ENCODE assay signal across 1 cellular context in the genomic region with DNA sequence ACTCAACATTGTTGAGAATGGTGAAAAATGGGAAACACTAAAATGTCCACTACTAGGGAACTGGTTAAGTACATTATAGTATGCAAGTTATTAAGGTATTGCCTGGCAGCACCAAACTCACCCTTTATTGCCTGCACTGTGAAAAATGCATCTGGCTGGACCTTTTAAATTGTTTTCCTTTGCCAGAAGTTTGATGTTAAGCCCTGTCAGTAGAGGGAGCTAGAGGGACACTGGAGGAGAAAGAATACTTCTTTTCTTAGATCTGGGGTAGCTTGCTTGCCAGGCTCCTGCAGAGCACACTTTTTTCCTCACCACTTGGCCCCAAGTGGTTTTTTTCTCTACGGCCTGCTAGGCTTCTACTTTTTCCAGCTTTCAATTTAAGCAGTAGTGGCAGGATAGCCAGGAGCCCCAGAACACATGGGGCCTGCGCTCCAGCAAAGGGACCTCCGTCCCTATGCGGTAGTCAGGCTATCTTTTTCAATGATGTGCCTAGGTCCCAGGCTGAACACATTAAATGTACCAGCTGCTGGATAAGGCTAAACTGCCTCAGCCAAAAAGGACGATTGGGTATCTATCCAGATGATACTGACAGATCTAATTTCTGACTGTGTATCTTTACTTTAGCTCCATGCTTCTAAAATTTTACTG.
A peak's percentile ranks its signal among the peaks of the same experiment; 100 is the strongest.
TF ChIP-seq lines count a peak whose summit lies in the region.

No MANE protein-coding gene starts in this region.

TF ChIP-seq in HepG2, 621 proteins besides CTCF, POLR2A, EP300 and RAD21 (continues in another document):
- TF ChIP-seq PITX1 (CRISPR knock-in tag; IDR thresholded peaks at IDR 0.05) = 0 out of 2 replicates have a peak, but pooled peaks have one; percentile 23
- TF ChIP-seq ZNF589 (CRISPR knock-in tag; conservative IDR thresholded peaks at IDR 0.05) = no peak
- TF ChIP-seq, protein P1, sequence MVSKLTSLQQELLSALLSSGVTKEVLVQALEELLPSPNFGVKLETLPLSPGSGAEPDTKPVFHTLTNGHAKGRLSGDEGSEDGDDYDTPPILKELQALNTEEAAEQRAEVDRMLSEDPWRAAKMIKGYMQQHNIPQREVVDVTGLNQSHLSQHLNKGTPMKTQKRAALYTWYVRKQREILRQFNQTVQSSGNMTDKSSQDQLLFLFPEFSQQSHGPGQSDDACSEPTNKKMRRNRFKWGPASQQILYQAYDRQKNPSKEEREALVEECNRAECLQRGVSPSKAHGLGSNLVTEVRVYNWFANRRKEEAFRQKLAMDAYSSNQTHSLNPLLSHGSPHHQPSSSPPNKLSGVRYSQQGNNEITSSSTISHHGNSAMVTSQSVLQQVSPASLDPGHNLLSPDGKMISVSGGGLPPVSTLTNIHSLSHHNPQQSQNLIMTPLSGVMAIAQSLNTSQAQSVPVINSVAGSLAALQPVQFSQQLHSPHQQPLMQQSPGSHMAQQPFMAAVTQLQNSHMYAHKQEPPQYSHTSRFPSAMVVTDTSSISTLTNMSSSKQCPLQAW (CRISPR knock-in tag; IDR thresholded peaks at IDR 0.05) = no peak
- no peak for TF ChIP-seq FOXC1 (CRISPR knock-in tag; IDR thresholded peaks at IDR 0.05; ENCODE audit: borderline replicate concordance)
- TF ChIP-seq ZNF614 (CRISPR knock-in tag; IDR thresholded peaks at IDR 0.05; ENCODE audit: borderline replicate concordance) = 0 out of 2 replicates have a peak, but pooled peaks have one; percentile 20
- TF ChIP-seq SMC3 (IDR thresholded peaks at IDR 0.05; ENCODE audit: low read length) = peak; percentile 64; the same call in 1 of the 2 replicates
- TF ChIP-seq, protein P2, sequence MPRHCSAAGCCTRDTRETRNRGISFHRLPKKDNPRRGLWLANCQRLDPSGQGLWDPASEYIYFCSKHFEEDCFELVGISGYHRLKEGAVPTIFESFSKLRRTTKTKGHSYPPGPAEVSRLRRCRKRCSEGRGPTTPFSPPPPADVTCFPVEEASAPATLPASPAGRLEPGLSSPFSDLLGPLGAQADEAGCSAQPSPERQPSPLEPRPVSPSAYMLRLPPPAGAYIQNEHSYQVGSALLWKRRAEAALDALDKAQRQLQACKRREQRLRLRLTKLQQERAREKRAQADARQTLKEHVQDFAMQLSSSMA (CRISPR knock-in tag; IDR thresholded peaks at IDR 0.05) = no peak
- no peak for TF ChIP-seq NR3C1 (CRISPR knock-in tag; IDR thresholded peaks at IDR 0.05)
- TF ChIP-seq KDM5A (IDR thresholded peaks at IDR 0.05; ENCODE audit: borderline replicate concordance, low read length) = no peak
- no peak for TF ChIP-seq HNRNPLL (IDR thresholded peaks at IDR 0.05; ENCODE audit: low read depth, low read length, poor library complexity, severe bottlenecking)
- TF ChIP-seq ZNF552 (CRISPR knock-in tag; IDR thresholded peaks at IDR 0.05; ENCODE audit: borderline replicate concordance) = no peak
- TF ChIP-seq, protein P3, sequence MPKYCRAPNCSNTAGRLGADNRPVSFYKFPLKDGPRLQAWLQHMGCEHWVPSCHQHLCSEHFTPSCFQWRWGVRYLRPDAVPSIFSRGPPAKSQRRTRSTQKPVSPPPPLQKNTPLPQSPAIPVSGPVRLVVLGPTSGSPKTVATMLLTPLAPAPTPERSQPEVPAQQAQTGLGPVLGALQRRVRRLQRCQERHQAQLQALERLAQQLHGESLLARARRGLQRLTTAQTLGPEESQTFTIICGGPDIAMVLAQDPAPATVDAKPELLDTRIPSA (CRISPR knock-in tag; IDR thresholded peaks at IDR 0.05; ENCODE audit: borderline replicate concordance) = no peak
- no peak for TF ChIP-seq ZNF3 (CRISPR knock-in tag; IDR thresholded peaks at IDR 0.05)
- TF ChIP-seq, protein P4, sequence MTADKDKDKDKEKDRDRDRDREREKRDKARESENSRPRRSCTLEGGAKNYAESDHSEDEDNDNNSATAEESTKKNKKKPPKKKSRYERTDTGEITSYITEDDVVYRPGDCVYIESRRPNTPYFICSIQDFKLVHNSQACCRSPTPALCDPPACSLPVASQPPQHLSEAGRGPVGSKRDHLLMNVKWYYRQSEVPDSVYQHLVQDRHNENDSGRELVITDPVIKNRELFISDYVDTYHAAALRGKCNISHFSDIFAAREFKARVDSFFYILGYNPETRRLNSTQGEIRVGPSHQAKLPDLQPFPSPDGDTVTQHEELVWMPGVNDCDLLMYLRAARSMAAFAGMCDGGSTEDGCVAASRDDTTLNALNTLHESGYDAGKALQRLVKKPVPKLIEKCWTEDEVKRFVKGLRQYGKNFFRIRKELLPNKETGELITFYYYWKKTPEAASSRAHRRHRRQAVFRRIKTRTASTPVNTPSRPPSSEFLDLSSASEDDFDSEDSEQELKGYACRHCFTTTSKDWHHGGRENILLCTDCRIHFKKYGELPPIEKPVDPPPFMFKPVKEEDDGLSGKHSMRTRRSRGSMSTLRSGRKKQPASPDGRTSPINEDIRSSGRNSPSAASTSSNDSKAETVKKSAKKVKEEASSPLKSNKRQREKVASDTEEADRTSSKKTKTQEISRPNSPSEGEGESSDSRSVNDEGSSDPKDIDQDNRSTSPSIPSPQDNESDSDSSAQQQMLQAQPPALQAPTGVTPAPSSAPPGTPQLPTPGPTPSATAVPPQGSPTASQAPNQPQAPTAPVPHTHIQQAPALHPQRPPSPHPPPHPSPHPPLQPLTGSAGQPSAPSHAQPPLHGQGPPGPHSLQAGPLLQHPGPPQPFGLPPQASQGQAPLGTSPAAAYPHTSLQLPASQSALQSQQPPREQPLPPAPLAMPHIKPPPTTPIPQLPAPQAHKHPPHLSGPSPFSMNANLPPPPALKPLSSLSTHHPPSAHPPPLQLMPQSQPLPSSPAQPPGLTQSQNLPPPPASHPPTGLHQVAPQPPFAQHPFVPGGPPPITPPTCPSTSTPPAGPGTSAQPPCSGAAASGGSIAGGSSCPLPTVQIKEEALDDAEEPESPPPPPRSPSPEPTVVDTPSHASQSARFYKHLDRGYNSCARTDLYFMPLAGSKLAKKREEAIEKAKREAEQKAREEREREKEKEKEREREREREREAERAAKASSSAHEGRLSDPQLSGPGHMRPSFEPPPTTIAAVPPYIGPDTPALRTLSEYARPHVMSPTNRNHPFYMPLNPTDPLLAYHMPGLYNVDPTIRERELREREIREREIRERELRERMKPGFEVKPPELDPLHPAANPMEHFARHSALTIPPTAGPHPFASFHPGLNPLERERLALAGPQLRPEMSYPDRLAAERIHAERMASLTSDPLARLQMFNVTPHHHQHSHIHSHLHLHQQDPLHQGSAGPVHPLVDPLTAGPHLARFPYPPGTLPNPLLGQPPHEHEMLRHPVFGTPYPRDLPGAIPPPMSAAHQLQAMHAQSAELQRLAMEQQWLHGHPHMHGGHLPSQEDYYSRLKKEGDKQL (CRISPR knock-in tag; IDR thresholded peaks at IDR 0.05; ENCODE audit: low read depth) = no peak
- TF ChIP-seq RARA (CRISPR knock-in tag; IDR thresholded peaks at IDR 0.05) = no peak
- no peak for TF ChIP-seq NCOA2 (CRISPR knock-in tag; IDR thresholded peaks at IDR 0.05)
- TF ChIP-seq NR2F2 (IDR thresholded peaks at IDR 0.05; ENCODE audit: borderline replicate concordance, low read depth) = no peak
- no peak for TF ChIP-seq RFX3 (CRISPR knock-in tag; IDR thresholded peaks at IDR 0.05)
- TF ChIP-seq CREM (IDR thresholded peaks at IDR 0.05) = no peak
- TF ChIP-seq CREM (CRISPR knock-in tag; IDR thresholded peaks at IDR 0.05) = no peak
- TF ChIP-seq, protein P5, sequence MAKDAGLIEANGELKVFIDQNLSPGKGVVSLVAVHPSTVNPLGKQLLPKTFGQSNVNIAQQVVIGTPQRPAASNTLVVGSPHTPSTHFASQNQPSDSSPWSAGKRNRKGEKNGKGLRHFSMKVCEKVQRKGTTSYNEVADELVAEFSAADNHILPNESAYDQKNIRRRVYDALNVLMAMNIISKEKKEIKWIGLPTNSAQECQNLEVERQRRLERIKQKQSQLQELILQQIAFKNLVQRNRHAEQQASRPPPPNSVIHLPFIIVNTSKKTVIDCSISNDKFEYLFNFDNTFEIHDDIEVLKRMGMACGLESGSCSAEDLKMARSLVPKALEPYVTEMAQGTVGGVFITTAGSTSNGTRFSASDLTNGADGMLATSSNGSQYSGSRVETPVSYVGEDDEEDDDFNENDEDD (CRISPR knock-in tag; IDR thresholded peaks at IDR 0.05; ENCODE audit: borderline replicate concordance) = no peak
- no peak for TF ChIP-seq ELF3 (CRISPR knock-in tag; IDR thresholded peaks at IDR 0.05)
- TF ChIP-seq DNMT1 (CRISPR knock-in tag; IDR thresholded peaks at IDR 0.05) = no peak
- no peak for TF ChIP-seq GFI1 (CRISPR knock-in tag; IDR thresholded peaks at IDR 0.05; ENCODE audit: borderline replicate concordance)
- TF ChIP-seq ETV6 (CRISPR knock-in tag; conservative IDR thresholded peaks at IDR 0.05) = no peak
- TF ChIP-seq PRPF4 (IDR thresholded peaks at IDR 0.05; ENCODE audit: low read depth, low read length, poor library complexity, severe bottlenecking) = no peak
- TF ChIP-seq ERF (CRISPR knock-in tag; IDR thresholded peaks at IDR 0.05) = peak; percentile 43; the same call in 1 of the 2 replicates
- TF ChIP-seq, protein P6, sequence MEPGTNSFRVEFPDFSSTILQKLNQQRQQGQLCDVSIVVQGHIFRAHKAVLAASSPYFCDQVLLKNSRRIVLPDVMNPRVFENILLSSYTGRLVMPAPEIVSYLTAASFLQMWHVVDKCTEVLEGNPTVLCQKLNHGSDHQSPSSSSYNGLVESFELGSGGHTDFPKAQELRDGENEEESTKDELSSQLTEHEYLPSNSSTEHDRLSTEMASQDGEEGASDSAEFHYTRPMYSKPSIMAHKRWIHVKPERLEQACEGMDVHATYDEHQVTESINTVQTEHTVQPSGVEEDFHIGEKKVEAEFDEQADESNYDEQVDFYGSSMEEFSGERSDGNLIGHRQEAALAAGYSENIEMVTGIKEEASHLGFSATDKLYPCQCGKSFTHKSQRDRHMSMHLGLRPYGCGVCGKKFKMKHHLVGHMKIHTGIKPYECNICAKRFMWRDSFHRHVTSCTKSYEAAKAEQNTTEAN (CRISPR knock-in tag; conservative IDR thresholded peaks at IDR 0.05) = no peak
- no peak for TF ChIP-seq FOXP1 (IDR thresholded peaks at IDR 0.05)
- no peak for TF ChIP-seq FOXP1 (CRISPR knock-in tag; IDR thresholded peaks at IDR 0.05)
- peak; percentile 34; the same call in 1 of the 2 replicates for TF ChIP-seq GATAD2A (CRISPR knock-in tag; IDR thresholded peaks at IDR 0.05)
- no peak for TF ChIP-seq ZNF572 (CRISPR knock-in tag; IDR thresholded peaks at IDR 0.05)
- no peak for TF ChIP-seq PRMT3 (CRISPR knock-in tag; IDR thresholded peaks at IDR 0.05; ENCODE audit: borderline replicate concordance, low read depth)
- TF ChIP-seq KLF16 (CRISPR knock-in tag; IDR thresholded peaks at IDR 0.05) = 0 out of 4 replicates have a peak, but pooled peaks of 1 of the 2 experiments have one; percentile 22
- no peak for TF ChIP-seq ZNF709 (CRISPR knock-in tag; IDR thresholded peaks at IDR 0.05)
- TF ChIP-seq, protein P7, sequence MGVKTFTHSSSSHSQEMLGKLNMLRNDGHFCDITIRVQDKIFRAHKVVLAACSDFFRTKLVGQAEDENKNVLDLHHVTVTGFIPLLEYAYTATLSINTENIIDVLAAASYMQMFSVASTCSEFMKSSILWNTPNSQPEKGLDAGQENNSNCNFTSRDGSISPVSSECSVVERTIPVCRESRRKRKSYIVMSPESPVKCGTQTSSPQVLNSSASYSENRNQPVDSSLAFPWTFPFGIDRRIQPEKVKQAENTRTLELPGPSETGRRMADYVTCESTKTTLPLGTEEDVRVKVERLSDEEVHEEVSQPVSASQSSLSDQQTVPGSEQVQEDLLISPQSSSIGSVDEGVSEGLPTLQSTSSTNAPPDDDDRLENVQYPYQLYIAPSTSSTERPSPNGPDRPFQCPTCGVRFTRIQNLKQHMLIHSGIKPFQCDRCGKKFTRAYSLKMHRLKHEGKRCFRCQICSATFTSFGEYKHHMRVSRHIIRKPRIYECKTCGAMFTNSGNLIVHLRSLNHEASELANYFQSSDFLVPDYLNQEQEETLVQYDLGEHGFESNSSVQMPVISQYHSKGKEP (CRISPR knock-in tag; IDR thresholded peaks at IDR 0.05) = no peak
- peak; percentile 82 for TF ChIP-seq STAG1 (CRISPR knock-in tag; IDR thresholded peaks at IDR 0.05)
- no peak for TF ChIP-seq RXRA (CRISPR knock-in tag; IDR thresholded peaks at IDR 0.05)
- no peak for TF ChIP-seq MTA1 (CRISPR knock-in tag; IDR thresholded peaks at IDR 0.05; ENCODE audit: borderline replicate concordance)
- TF ChIP-seq RFXAP (CRISPR knock-in tag; IDR thresholded peaks at IDR 0.05; ENCODE audit: borderline replicate concordance) = no peak
- peak; percentile 44; the same call in 1 of the 2 replicates for TF ChIP-seq YEATS2 (CRISPR knock-in tag; IDR thresholded peaks at IDR 0.05; ENCODE audit: borderline replicate concordance)
- TF ChIP-seq HDAC1 (CRISPR knock-in tag; IDR thresholded peaks at IDR 0.05) = no peak
- TF ChIP-seq, protein P8, sequence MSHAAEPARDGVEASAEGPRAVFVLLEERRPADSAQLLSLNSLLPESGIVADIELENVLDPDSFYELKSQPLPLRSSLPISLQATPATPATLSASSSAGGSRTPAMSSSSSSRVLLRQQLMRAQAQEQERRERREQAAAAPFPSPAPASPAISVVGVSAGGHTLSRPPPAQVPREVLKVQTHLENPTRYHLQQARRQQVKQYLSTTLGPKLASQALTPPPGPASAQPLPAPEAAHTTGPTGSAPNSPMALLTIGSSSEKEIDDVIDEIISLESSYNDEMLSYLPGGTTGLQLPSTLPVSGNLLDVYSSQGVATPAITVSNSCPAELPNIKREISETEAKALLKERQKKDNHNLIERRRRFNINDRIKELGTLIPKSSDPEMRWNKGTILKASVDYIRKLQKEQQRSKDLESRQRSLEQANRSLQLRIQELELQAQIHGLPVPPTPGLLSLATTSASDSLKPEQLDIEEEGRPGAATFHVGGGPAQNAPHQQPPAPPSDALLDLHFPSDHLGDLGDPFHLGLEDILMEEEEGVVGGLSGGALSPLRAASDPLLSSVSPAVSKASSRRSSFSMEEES (CRISPR knock-in tag; IDR thresholded peaks at IDR 0.05) = no peak
- TF ChIP-seq ATRX (CRISPR knock-in tag; IDR thresholded peaks at IDR 0.05; ENCODE audit: borderline replicate concordance) = no peak
- peak; percentile 49; the same call in 1 of the 2 replicates for TF ChIP-seq SAP130 (CRISPR knock-in tag; IDR thresholded peaks at IDR 0.05; ENCODE audit: low read depth)
- 0 out of 2 replicates have a peak, but pooled peaks have one; percentile 24 for TF ChIP-seq ZNF331 (CRISPR knock-in tag; IDR thresholded peaks at IDR 0.05)
- no peak for TF ChIP-seq ZNF138 (CRISPR knock-in tag; IDR thresholded peaks at IDR 0.05; ENCODE audit: low read depth)
- no peak for TF ChIP-seq ZNF260 (CRISPR knock-in tag; IDR thresholded peaks at IDR 0.05; ENCODE audit: borderline replicate concordance, low read depth)
- TF ChIP-seq MIXL1 (CRISPR knock-in tag; IDR thresholded peaks at IDR 0.05) = 0 out of 2 replicates have a peak, but pooled peaks have one; percentile 43
- no peak for TF ChIP-seq XBP1 (CRISPR knock-in tag; IDR thresholded peaks at IDR 0.05)
- TF ChIP-seq HNRNPUL1 (IDR thresholded peaks at IDR 0.05; ENCODE audit: low read depth, low read length) = no peak
- TF ChIP-seq ZNF496 (CRISPR knock-in tag; IDR thresholded peaks at IDR 0.05; ENCODE audit: insufficient replicate concordance) = no peak
- TF ChIP-seq KDM3A (CRISPR knock-in tag; IDR thresholded peaks at IDR 0.05; ENCODE audit: low read depth) = 0 out of 2 replicates have a peak, but pooled peaks have one; percentile 55
- no peak for TF ChIP-seq HES4 (CRISPR knock-in tag; IDR thresholded peaks at IDR 0.05; ENCODE audit: borderline replicate concordance)
